1 cellular context compared by ENCODE assay signal in the genomic region with DNA sequence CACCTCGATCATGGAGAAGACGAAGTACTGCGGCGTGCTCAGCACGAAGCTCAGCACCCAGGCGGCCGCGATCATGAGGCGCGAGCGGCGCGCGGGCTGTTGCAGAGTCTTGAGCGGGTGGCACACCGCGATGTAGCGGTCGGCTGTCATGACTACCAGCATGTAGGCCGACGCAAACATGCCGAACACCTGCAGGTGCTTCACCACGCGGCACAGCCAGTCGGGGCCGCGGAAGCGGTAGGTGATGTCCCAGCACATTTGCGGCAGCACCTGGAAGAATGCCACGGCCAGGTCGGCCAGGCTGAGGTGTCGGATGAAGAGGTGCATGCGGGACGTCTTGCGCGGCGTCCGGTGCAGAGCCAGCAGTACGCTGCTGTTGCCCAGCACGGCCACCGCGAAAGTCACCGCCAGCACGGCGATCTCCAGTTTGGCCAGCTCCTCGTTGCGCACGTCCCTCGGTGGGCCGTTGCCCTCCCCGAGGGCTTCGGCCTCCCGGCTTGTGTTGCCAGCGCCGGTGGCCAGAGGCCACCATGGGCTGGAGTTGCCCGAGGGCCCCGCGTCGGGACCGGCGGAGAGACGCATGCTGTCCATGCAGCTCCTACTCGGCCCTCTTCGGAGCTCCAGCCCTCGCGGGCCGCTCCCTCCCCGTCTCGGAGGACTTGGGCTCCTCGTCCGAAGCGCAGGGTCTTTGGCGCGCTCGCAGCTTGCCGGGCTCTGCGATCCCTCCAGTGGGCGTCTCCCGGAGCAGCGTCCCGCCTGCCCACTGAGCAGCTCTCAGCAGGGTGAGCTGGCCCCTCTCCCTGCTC.
TF ChIP-seq lines count a peak whose summit lies in the region.

No MANE protein-coding gene starts in this region.

TF ChIP-seq in WTC11, 78 proteins besides CTCF, POLR2A, EP300 and RAD21 (continued from another document and continues in another):
- TF ChIP-seq, protein P1, sequence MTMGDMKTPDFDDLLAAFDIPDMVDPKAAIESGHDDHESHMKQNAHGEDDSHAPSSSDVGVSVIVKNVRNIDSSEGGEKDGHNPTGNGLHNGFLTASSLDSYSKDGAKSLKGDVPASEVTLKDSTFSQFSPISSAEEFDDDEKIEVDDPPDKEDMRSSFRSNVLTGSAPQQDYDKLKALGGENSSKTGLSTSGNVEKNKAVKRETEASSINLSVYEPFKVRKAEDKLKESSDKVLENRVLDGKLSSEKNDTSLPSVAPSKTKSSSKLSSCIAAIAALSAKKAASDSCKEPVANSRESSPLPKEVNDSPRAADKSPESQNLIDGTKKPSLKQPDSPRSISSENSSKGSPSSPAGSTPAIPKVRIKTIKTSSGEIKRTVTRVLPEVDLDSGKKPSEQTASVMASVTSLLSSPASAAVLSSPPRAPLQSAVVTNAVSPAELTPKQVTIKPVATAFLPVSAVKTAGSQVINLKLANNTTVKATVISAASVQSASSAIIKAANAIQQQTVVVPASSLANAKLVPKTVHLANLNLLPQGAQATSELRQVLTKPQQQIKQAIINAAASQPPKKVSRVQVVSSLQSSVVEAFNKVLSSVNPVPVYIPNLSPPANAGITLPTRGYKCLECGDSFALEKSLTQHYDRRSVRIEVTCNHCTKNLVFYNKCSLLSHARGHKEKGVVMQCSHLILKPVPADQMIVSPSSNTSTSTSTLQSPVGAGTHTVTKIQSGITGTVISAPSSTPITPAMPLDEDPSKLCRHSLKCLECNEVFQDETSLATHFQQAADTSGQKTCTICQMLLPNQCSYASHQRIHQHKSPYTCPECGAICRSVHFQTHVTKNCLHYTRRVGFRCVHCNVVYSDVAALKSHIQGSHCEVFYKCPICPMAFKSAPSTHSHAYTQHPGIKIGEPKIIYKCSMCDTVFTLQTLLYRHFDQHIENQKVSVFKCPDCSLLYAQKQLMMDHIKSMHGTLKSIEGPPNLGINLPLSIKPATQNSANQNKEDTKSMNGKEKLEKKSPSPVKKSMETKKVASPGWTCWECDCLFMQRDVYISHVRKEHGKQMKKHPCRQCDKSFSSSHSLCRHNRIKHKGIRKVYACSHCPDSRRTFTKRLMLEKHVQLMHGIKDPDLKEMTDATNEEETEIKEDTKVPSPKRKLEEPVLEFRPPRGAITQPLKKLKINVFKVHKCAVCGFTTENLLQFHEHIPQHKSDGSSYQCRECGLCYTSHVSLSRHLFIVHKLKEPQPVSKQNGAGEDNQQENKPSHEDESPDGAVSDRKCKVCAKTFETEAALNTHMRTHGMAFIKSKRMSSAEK (CRISPR knock-in tag; IDR thresholded peaks at IDR 0.05; ENCODE audit: borderline replicate concordance), result no peak
- TF ChIP-seq, protein P2, sequence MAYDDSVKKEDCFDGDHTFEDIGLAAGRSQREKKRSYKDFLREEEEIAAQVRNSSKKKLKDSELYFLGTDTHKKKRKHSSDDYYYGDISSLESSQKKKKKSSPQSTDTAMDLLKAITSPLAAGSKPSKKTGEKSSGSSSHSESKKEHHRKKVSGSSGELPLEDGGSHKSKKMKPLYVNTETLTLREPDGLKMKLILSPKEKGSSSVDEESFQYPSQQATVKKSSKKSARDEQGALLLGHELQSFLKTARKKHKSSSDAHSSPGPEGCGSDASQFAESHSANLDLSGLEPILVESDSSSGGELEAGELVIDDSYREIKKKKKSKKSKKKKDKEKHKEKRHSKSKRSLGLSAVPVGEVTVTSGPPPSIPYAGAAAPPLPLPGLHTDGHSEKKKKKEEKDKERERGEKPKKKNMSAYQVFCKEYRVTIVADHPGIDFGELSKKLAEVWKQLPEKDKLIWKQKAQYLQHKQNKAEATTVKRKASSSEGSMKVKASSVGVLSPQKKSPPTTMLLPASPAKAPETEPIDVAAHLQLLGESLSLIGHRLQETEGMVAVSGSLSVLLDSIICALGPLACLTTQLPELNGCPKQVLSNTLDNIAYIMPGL (CRISPR knock-in tag; IDR thresholded peaks at IDR 0.05), result peak; percentile 50; the same call in 1 of the 2 replicates
- TF ChIP-seq ARID4B (CRISPR knock-in tag; IDR thresholded peaks at IDR 0.05; ENCODE audit: borderline replicate concordance) (peak; percentile 57; the same call in 1 of the 2 replicates), ZNF416 (CRISPR knock-in tag; IDR thresholded peaks at IDR 0.05) (no peak), TCF7 (CRISPR knock-in tag; IDR thresholded peaks at IDR 0.05; ENCODE audit: low read depth) (peak; percentile 57; the same call in 1 of the 2 replicates), MXD4 (CRISPR knock-in tag; IDR thresholded peaks at IDR 0.05; ENCODE audit: borderline replicate concordance) (no peak), MAX (CRISPR knock-in tag; IDR thresholded peaks at IDR 0.05) (peak; percentile 95), ATF2 (CRISPR knock-in tag; IDR thresholded peaks at IDR 0.05; ENCODE audit: borderline replicate concordance, low read depth) (no peak; the same call in 1 of the 2 replicates), CBFB (CRISPR knock-in tag; IDR thresholded peaks at IDR 0.05; ENCODE audit: low read depth) (no peak), ZNF138 (CRISPR knock-in tag; conservative IDR thresholded peaks at IDR 0.05) (0 out of 2 replicates have a peak, but pooled peaks have one; percentile 14), ZBTB43 (CRISPR knock-in tag; IDR thresholded peaks at IDR 0.05) (peak; percentile 85), OVOL2 (CRISPR knock-in tag; IDR thresholded peaks at IDR 0.05; ENCODE audit: borderline replicate concordance) (no peak), ZNF423 (CRISPR knock-in tag; IDR thresholded peaks at IDR 0.05) (no peak), HMGA2 (CRISPR knock-in tag; IDR thresholded peaks at IDR 0.05) (no peak), USF2 (CRISPR knock-in tag; IDR thresholded peaks at IDR 0.05) (no peak), ZNF396 (CRISPR knock-in tag; IDR thresholded peaks at IDR 0.05; ENCODE audit: borderline replicate concordance) (no peak), NR1H2 (CRISPR knock-in tag; IDR thresholded peaks at IDR 0.05) (no peak), TEAD1 (CRISPR knock-in tag; IDR thresholded peaks at IDR 0.05) (peak; percentile 17), EMX1 (CRISPR knock-in tag; IDR thresholded peaks at IDR 0.05) (no peak), ELF4 (CRISPR knock-in tag; IDR thresholded peaks at IDR 0.05; ENCODE audit: low read depth) (no peak), RELA (CRISPR knock-in tag; IDR thresholded peaks at IDR 0.05; ENCODE audit: borderline replicate concordance) (peak; percentile 68; the same call in 1 of the 2 replicates), NFE2L1 (CRISPR knock-in tag; IDR thresholded peaks at IDR 0.05) (peak; percentile 92), MYBL2 (CRISPR knock-in tag; IDR thresholded peaks at IDR 0.05) (peak; percentile 86), JAZF1 (CRISPR knock-in tag; IDR thresholded peaks at IDR 0.05) (no peak), CREB1 (CRISPR knock-in tag; IDR thresholded peaks at IDR 0.05) (0 out of 2 replicates have a peak, but pooled peaks have one; percentile 66)
- TF ChIP-seq, protein P3, sequence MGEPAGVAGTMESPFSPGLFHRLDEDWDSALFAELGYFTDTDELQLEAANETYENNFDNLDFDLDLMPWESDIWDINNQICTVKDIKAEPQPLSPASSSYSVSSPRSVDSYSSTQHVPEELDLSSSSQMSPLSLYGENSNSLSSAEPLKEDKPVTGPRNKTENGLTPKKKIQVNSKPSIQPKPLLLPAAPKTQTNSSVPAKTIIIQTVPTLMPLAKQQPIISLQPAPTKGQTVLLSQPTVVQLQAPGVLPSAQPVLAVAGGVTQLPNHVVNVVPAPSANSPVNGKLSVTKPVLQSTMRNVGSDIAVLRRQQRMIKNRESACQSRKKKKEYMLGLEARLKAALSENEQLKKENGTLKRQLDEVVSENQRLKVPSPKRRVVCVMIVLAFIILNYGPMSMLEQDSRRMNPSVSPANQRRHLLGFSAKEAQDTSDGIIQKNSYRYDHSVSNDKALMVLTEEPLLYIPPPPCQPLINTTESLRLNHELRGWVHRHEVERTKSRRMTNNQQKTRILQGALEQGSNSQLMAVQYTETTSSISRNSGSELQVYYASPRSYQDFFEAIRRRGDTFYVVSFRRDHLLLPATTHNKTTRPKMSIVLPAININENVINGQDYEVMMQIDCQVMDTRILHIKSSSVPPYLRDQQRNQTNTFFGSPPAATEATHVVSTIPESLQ (CRISPR knock-in tag; IDR thresholded peaks at IDR 0.05), result no peak
- TF ChIP-seq, protein P4, sequence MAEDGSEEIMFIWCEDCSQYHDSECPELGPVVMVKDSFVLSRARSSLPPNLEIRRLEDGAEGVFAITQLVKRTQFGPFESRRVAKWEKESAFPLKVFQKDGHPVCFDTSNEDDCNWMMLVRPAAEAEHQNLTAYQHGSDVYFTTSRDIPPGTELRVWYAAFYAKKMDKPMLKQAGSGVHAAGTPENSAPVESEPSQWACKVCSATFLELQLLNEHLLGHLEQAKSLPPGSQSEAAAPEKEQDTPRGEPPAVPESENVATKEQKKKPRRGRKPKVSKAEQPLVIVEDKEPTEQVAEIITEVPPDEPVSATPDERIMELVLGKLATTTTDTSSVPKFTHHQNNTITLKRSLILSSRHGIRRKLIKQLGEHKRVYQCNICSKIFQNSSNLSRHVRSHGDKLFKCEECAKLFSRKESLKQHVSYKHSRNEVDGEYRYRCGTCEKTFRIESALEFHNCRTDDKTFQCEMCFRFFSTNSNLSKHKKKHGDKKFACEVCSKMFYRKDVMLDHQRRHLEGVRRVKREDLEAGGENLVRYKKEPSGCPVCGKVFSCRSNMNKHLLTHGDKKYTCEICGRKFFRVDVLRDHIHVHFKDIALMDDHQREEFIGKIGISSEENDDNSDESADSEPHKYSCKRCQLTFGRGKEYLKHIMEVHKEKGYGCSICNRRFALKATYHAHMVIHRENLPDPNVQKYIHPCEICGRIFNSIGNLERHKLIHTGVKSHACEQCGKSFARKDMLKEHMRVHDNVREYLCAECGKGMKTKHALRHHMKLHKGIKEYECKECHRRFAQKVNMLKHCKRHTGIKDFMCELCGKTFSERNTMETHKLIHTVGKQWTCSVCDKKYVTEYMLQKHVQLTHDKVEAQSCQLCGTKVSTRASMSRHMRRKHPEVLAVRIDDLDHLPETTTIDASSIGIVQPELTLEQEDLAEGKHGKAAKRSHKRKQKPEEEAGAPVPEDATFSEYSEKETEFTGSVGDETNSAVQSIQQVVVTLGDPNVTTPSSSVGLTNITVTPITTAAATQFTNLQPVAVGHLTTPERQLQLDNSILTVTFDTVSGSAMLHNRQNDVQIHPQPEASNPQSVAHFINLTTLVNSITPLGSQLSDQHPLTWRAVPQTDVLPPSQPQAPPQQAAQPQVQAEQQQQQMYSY (CRISPR knock-in tag; IDR thresholded peaks at IDR 0.05), result peak; percentile 34
- TF ChIP-seq, protein P5, sequence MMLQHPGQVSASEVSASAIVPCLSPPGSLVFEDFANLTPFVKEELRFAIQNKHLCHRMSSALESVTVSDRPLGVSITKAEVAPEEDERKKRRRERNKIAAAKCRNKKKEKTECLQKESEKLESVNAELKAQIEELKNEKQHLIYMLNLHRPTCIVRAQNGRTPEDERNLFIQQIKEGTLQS (CRISPR knock-in tag; conservative IDR thresholded peaks at IDR 0.05), result peak; percentile 73
